In the genomic region with DNA sequence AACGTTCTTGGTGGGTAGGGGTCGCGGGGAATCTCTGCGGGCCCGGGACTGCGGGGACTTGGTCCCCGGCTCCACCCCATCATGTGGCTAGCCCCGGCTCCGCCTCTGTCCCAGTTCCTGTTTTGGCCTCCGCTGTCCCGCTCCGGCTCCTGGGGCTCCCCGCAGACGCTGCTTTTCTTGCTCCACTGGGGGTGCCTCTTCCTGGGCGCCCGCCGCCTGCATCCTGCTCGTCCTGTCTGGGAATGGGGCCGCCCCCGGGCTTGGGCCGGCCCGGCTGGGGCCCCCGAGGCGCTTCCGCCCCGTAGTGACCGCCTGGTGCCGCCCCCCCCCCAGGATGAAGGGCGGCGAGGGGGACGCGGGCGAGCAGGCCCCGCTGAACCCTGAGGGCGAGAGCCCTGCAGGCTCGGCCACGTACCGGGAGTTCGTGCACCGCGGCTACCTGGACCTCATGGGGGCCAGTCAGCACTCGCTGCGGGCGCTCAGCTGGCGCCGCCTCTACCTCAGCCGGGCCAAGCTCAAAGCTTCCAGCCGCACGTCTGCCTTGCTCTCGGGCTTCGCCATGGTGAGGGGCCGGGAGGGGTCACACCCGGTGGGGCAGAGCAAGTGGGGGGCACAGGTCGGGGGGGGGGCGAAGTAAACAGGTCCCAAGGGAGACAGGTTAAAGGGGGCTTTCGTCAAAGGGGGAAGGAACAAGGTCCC, we compare ENCODE assay signal across 1 cellular context.
TF ChIP-seq lines count a peak whose summit lies in the region.

ORAI3 (plus strand) TSS at position 113 of the 699 bp plus-strand sequence; CDS start at position 335, 222 bp downstream.

TF ChIP-seq in K562, 482 proteins besides CTCF, POLR2A, EP300 and RAD21 (continued from another document and continues in another):
- TF ChIP-seq AFF1 (IDR thresholded peaks at IDR 0.05; ENCODE audit: low read depth in 1 of 2, partially characterized antibody in 2 of 2) = no peak
- TF ChIP-seq NCOR1 (IDR thresholded peaks at IDR 0.05) = no peak
- TF ChIP-seq ZNF12 (CRISPR knock-in tag; IDR thresholded peaks at IDR 0.05) = no peak
- no peak for TF ChIP-seq TSC22D4 (tag; IDR thresholded peaks at IDR 0.05)
- no peak for TF ChIP-seq FOXJ3 (CRISPR knock-in tag; IDR thresholded peaks at IDR 0.05)
- no peak for TF ChIP-seq RBM25 (IDR thresholded peaks at IDR 0.05; ENCODE audit: low read depth, low read length, severe bottlenecking)
- peak; percentile 56 to 75 for TF ChIP-seq UBTF (IDR thresholded peaks at IDR 0.05; ENCODE audit: borderline replicate concordance in 1 of 2, low read depth in 2 of 2, low read length in 2 of 2)
- no peak for TF ChIP-seq ZNF445 (CRISPR knock-in tag; IDR thresholded peaks at IDR 0.05; ENCODE audit: low read depth)
- TF ChIP-seq ZNF324 (CRISPR knock-in tag; IDR thresholded peaks at IDR 0.05) = no peak
- TF ChIP-seq ZNF785 (CRISPR knock-in tag; IDR thresholded peaks at IDR 0.05) = no peak
- TF ChIP-seq, protein P1, sequence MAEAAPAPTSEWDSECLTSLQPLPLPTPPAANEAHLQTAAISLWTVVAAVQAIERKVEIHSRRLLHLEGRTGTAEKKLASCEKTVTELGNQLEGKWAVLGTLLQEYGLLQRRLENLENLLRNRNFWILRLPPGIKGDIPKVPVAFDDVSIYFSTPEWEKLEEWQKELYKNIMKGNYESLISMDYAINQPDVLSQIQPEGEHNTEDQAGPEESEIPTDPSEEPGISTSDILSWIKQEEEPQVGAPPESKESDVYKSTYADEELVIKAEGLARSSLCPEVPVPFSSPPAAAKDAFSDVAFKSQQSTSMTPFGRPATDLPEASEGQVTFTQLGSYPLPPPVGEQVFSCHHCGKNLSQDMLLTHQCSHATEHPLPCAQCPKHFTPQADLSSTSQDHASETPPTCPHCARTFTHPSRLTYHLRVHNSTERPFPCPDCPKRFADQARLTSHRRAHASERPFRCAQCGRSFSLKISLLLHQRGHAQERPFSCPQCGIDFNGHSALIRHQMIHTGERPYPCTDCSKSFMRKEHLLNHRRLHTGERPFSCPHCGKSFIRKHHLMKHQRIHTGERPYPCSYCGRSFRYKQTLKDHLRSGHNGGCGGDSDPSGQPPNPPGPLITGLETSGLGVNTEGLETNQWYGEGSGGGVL (CRISPR knock-in tag; IDR thresholded peaks at IDR 0.05) = no peak
- TF ChIP-seq FOXO4 (CRISPR knock-in tag; IDR thresholded peaks at IDR 0.05) = no peak
- TF ChIP-seq TAF9B (IDR thresholded peaks at IDR 0.05; ENCODE audit: partially characterized antibody) = no peak
- 0 out of 2 replicates have a peak, but pooled peaks have one; percentile 19 for TF ChIP-seq FOXK1 (CRISPR knock-in tag; IDR thresholded peaks at IDR 0.05; ENCODE audit: borderline replicate concordance)
- no peak for TF ChIP-seq ADNP (tag; IDR thresholded peaks at IDR 0.05)
- TF ChIP-seq HMBOX1 (IDR thresholded peaks at IDR 0.05) = no peak
- TF ChIP-seq ZNF224 (CRISPR knock-in tag; IDR thresholded peaks at IDR 0.05) = no peak
- peak; percentile 72 for TF ChIP-seq PRDM10 (IDR thresholded peaks at IDR 0.05; ENCODE audit: partially characterized antibody)
- no peak for TF ChIP-seq NCOA1 (IDR thresholded peaks at IDR 0.05; ENCODE audit: low read depth)
- TF ChIP-seq ZNF3 (CRISPR knock-in tag; IDR thresholded peaks at IDR 0.05) = no peak
- TF ChIP-seq RUNX1 (IDR thresholded peaks at IDR 0.05; ENCODE audit: low read depth) = no peak
- no peak for TF ChIP-seq FOXK2 (conservative IDR thresholded peaks at IDR 0.05 in 1 of 2, IDR thresholded peaks at IDR 0.05 in 1 of 2; ENCODE audit: low read depth in 2 of 2)
- no peak for TF ChIP-seq SNRNP70 (optimal IDR thresholded peaks at IDR 0.05; ENCODE audit: low read depth, low read length)
- no peak for TF ChIP-seq HNRNPL (IDR thresholded peaks at IDR 0.05; ENCODE audit: low read depth, low read length)
- no peak for TF ChIP-seq DIDO1 (tag; IDR thresholded peaks at IDR 0.05; ENCODE audit: low read depth)
- no peak for TF ChIP-seq HDAC3 (IDR thresholded peaks at IDR 0.05; ENCODE audit: borderline replicate concordance, partially characterized antibody)
- peak; percentile 58; the same call in 1 of the 2 replicates for TF ChIP-seq GABPB1 (CRISPR knock-in tag; IDR thresholded peaks at IDR 0.05)
- TF ChIP-seq PYGO2 (tag; IDR thresholded peaks at IDR 0.05) = no peak
- TF ChIP-seq TGIF2 (CRISPR knock-in tag; IDR thresholded peaks at IDR 0.05) = peak; percentile 15; the same call in 1 of the 2 replicates
- no peak for TF ChIP-seq HOXB6 (CRISPR knock-in tag; IDR thresholded peaks at IDR 0.05; ENCODE audit: borderline replicate concordance)
- TF ChIP-seq CBX8 (IDR thresholded peaks at IDR 0.05; ENCODE audit: borderline replicate concordance, extremely low read depth, low read depth, low read length, poor library complexity, severe bottlenecking) = no peak
- TF ChIP-seq, protein P2, sequence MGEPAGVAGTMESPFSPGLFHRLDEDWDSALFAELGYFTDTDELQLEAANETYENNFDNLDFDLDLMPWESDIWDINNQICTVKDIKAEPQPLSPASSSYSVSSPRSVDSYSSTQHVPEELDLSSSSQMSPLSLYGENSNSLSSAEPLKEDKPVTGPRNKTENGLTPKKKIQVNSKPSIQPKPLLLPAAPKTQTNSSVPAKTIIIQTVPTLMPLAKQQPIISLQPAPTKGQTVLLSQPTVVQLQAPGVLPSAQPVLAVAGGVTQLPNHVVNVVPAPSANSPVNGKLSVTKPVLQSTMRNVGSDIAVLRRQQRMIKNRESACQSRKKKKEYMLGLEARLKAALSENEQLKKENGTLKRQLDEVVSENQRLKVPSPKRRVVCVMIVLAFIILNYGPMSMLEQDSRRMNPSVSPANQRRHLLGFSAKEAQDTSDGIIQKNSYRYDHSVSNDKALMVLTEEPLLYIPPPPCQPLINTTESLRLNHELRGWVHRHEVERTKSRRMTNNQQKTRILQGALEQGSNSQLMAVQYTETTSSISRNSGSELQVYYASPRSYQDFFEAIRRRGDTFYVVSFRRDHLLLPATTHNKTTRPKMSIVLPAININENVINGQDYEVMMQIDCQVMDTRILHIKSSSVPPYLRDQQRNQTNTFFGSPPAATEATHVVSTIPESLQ (CRISPR knock-in tag; IDR thresholded peaks at IDR 0.05) = 0 out of 2 replicates have a peak, but pooled peaks have one; percentile 56
- no peak for TF ChIP-seq TCFL5 (CRISPR knock-in tag; conservative IDR thresholded peaks at IDR 0.05)
- TF ChIP-seq MAFG (tag; conservative IDR thresholded peaks at IDR 0.05) = no peak
- no peak for TF ChIP-seq MBD2 (IDR thresholded peaks at IDR 0.05; ENCODE audit: borderline replicate concordance, low read depth)
- no peak for TF ChIP-seq HDAC1 (IDR thresholded peaks at IDR 0.05)
- TF ChIP-seq ZNF174 (CRISPR knock-in tag; IDR thresholded peaks at IDR 0.05) = no peak
- peak; percentile 40 for TF ChIP-seq HMGN3 (IDR thresholded peaks at IDR 0.05; ENCODE audit: borderline replicate concordance, extremely low read depth, insufficient read length, low read depth, low read length)
- no peak for TF ChIP-seq ZSCAN32 (CRISPR knock-in tag; IDR thresholded peaks at IDR 0.05)
- no peak for TF ChIP-seq HNRNPH1 (optimal IDR thresholded peaks at IDR 0.05; ENCODE audit: low read depth, low read length)
- TF ChIP-seq GTF2B (IDR thresholded peaks at IDR 0.05; ENCODE audit: extremely low read depth, insufficient read length) = no peak
